In genomic region chr19:11130824-11131455, GRCh38 we compare ENCODE assay signal across 8 cellular contexts. TPM values are rescaled to one million over a fixed set of nuclear protein-coding genes. Genes with fewer than 3 reads are reported as not detected.
DNase-seq lines count a peak whose midpoint lies in the region; TF ChIP-seq lines count a peak whose summit lies in the region.

No MANE protein-coding gene starts in this region.

- H3K4me1 Mint-ChIP-seq in brain = peaks cover 1% of the 10 kb centered on the region

- no peaks in the 10 kb centered on the region for H3K9me3 Mint-ChIP-seq in brain

- no peaks in the 10 kb centered on the region for H3K27me3 Mint-ChIP-seq in brain

- DNase-seq in GM10266 (ENCODE audit: extremely low spot score) (peak; percentile 79), NCI-H146 treated with DMSO at 0.1 percent for 48 hours (lab: John Stamatoyannopoulos, UW; ENCODE audit: unreplicated experiment) (peak; percentile 44), UCSD-AML1 (lab: John Stamatoyannopoulos, UW; ENCODE audit: unreplicated experiment) (peak; percentile 71), iPS-NIHi7 (ENCODE audit: extremely low spot score) (peak; percentile 89), GF-D8 (lab: John Stamatoyannopoulos, UW) (no peak), middle frontal gyrus (ENCODE audit: extremely low spot score, low spot score) (no peak)
- DNase-seq in stimulated activated CD4-positive, alpha-beta T cell treated with anti-CD3 and anti-CD28 coated beads, Interleukin-12 subunit alpha, Interleukin-12 subunit beta, amount 100 ng/mL, for 48 hours (ENCODE audit: low read depth in 2 of 3, low spot score in 1 of 3) = peak; percentile 51 to 69 (median 67)

- no peak overlapping the region for H3K4me3 Mint-ChIP-seq in brain

- TF ChIP-seq CTCF in GM10266 (IDR thresholded peaks at IDR 0.05; ENCODE audit: control insufficient read depth, insufficient read depth, low read depth, missing control alignments) (peak; percentile 80), brain (conservative IDR thresholded peaks at IDR 0.05) (peak; percentile 62 to 76)

- H3K27ac Mint-ChIP-seq in brain = peak overlapping the region in 4 of 5 experiments; percentile 21 to 90 (median 52)

- H3K36me3 Mint-ChIP-seq in brain = peaks cover 64% of the 10 kb centered on the region

RNA-seq across cellular contexts. Expression of gene SPC24, which starts 24.6 kb away (rescaled TPM):
- polyA plus RNA-seq in brain (ENCODE audit: insufficient read depth, low read depth, low replicate concordance) = 15.0 TPM

RNA-seq across cellular contexts. Expression of gene LDLR, which starts 41.7 kb away (rescaled TPM):
- 11.7 TPM for polyA plus RNA-seq in brain (ENCODE audit: insufficient read depth, low read depth, low replicate concordance)

Comparison
In these comparisons a context has a peak if more than half of its experiments do, and no peak if none do; other contexts are left out.
1. DNase-seq: peak in GM10266 (single experiment), NCI-H146 treated with DMSO at 0.1 percent for 48 hours (single experiment), UCSD-AML1 (single experiment), iPS-NIHi7 (single experiment) and stimulated activated CD4-positive, alpha-beta T cell treated with anti-CD3 and anti-CD28 coated beads, Interleukin-12 subunit alpha, Interleukin-12 subunit beta, amount 100 ng/mL, for 48 hours (3 of 3); none in GF-D8 (single experiment) and middle frontal gyrus (single experiment).